1 cellular context compared by ENCODE assay signal in genomic region chr12:54138219-54138618, GRCh38.
TF ChIP-seq lines count a peak whose summit lies in the region.

No MANE protein-coding gene starts in this region.

TF ChIP-seq in A549, 52 proteins besides CTCF, POLR2A, EP300 and RAD21 (continued from another document):
- TF ChIP-seq REST (IDR thresholded peaks at IDR 0.05) = no peak
- no peak for TF ChIP-seq SREBF2 (IDR thresholded peaks at IDR 0.05)
- TF ChIP-seq RARB (CRISPR knock-in tag; IDR thresholded peaks at IDR 0.05) = no peak
- TF ChIP-seq TP53 (CRISPR knock-in tag; IDR thresholded peaks at IDR 0.05) = no peak
- TF ChIP-seq, protein P1, sequence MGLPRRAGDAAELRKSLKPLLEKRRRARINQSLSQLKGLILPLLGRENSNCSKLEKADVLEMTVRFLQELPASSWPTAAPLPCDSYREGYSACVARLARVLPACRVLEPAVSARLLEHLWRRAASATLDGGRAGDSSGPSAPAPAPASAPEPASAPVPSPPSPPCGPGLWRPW (IDR thresholded peaks at IDR 0.05) = no peak
- no peak for TF ChIP-seq CBX2 (IDR thresholded peaks at IDR 0.05; ENCODE audit: borderline replicate concordance, low read depth)
- no peak for TF ChIP-seq HOXB5 (CRISPR knock-in tag; IDR thresholded peaks at IDR 0.05)
- TF ChIP-seq ZC3H11A (IDR thresholded peaks at IDR 0.05) = no peak
- no peak for TF ChIP-seq MYC (IDR thresholded peaks at IDR 0.05; ENCODE audit: borderline replicate concordance, low read length)
- TF ChIP-seq NFE2L2 (conservative IDR thresholded peaks at IDR 0.05; ENCODE audit: low read length) = no peak
- no peak for TF ChIP-seq JUN (IDR thresholded peaks at IDR 0.05)
- TF ChIP-seq, protein P2, sequence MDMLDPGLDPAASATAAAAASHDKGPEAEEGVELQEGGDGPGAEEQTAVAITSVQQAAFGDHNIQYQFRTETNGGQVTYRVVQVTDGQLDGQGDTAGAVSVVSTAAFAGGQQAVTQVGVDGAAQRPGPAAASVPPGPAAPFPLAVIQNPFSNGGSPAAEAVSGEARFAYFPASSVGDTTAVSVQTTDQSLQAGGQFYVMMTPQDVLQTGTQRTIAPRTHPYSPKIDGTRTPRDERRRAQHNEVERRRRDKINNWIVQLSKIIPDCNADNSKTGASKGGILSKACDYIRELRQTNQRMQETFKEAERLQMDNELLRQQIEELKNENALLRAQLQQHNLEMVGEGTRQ (IDR thresholded peaks at IDR 0.05) = no peak
- no peak for TF ChIP-seq FOSB (CRISPR knock-in tag; IDR thresholded peaks at IDR 0.05)
- TF ChIP-seq RCOR1 (IDR thresholded peaks at IDR 0.05; ENCODE audit: low read depth, low read length) = no peak
